18 cellular contexts compared by ENCODE assay signal in genomic region chr2:157447031-157447430, GRCh38. TPM values are rescaled to one million over a fixed set of nuclear protein-coding genes. Genes with fewer than 3 reads are reported as not detected.
DNase-seq lines count a peak whose midpoint lies in the region; ATAC-seq and TF ChIP-seq lines count a peak whose summit lies in the region.
"Had no signal": no experiment of that assay in that cellular context is flagged by ENCODE, and none has a peak within 500 bp of the region (broad histone marks: within the 10 kb centered on the region; RNA-seq: fewer than 3 reads in every experiment).

No MANE protein-coding gene starts in this region.

- H3K27ac Mint-ChIP-seq in activated T-cell treated with anti-CD3 and anti-CD28 coated beads, Interleukin-2, amount 50 U/mL, for 24 hours: peak overlapping the region; percentile 93
- peak overlapping the region; percentile 89 for H3K27ac Mint-ChIP-seq in T-helper 1 cell treated with Interleukin-12 subunit alpha and Interleukin-12 subunit beta and Interleukin-4 antibody, amounts not matched to agents 30 μg/mL and 1 μg/mL, for 36 hours
- peak overlapping the region; percentile 81 for H3K27ac Mint-ChIP-seq in activated naive CD8-positive, alpha-beta T cell treated with anti-CD3 and anti-CD28 coated beads for 36 hours

- no peak for TF ChIP-seq POLR2A in suprapubic skin (IDR thresholded peaks at IDR 0.05)

- H3K27ac ChIP-seq in suprapubic skin: no peak overlapping the region
- H3K27ac ChIP-seq: esophagus squamous epithelium, SJSA1, upper lobe of left lung had no signal

- no peaks in the 10 kb centered on the region for H3K36me3 ChIP-seq in suprapubic skin
- H3K36me3 ChIP-seq: esophagus squamous epithelium, SJSA1, upper lobe of left lung had no signal

- no peaks in the 10 kb centered on the region for H3K27me3 Mint-ChIP-seq in activated T-cell treated with anti-CD3 and anti-CD28 coated beads, Interleukin-2, amount 50 U/mL, for 24 hours
- no peaks in the 10 kb centered on the region for H3K27me3 Mint-ChIP-seq in T-helper 1 cell treated with Interleukin-12 subunit alpha and Interleukin-12 subunit beta and Interleukin-4 antibody, amounts not matched to agents 30 μg/mL and 1 μg/mL, for 36 hours (ENCODE audit: low read depth)
- H3K27me3 Mint-ChIP-seq in activated naive CD8-positive, alpha-beta T cell treated with anti-CD3 and anti-CD28 coated beads for 36 hours: no peaks in the 10 kb centered on the region
- H3K27me3 Mint-ChIP-seq: naive B cell had no signal

- H3K36me3 Mint-ChIP-seq in activated T-cell treated with anti-CD3 and anti-CD28 coated beads, Interleukin-2, amount 50 U/mL, for 24 hours (ENCODE audit: low read depth): peaks cover 33% of the 10 kb centered on the region
- H3K36me3 Mint-ChIP-seq in T-helper 1 cell treated with Interleukin-12 subunit alpha and Interleukin-12 subunit beta and Interleukin-4 antibody, amounts not matched to agents 30 μg/mL and 1 μg/mL, for 36 hours (ENCODE audit: low read depth): peaks cover 20% of the 10 kb centered on the region
- peaks cover 20% of the 10 kb centered on the region for H3K36me3 Mint-ChIP-seq in activated naive CD8-positive, alpha-beta T cell treated with anti-CD3 and anti-CD28 coated beads for 36 hours

- peak overlapping the region; percentile 79 for H3K4me3 Mint-ChIP-seq in activated T-cell treated with anti-CD3 and anti-CD28 coated beads, Interleukin-2, amount 50 U/mL, for 24 hours
- peak overlapping the region; percentile 79 for H3K4me3 Mint-ChIP-seq in T-helper 1 cell treated with Interleukin-12 subunit alpha and Interleukin-12 subunit beta and Interleukin-4 antibody, amounts not matched to agents 30 μg/mL and 1 μg/mL, for 36 hours
- peak overlapping the region; percentile 62 for H3K4me3 Mint-ChIP-seq in activated naive CD8-positive, alpha-beta T cell treated with anti-CD3 and anti-CD28 coated beads for 36 hours

- WGBS in suprapubic skin: 45% methylated on average over 1 of the region's 1 CpG

- TF ChIP-seq EP300 in suprapubic skin (IDR thresholded peaks at IDR 0.05): no peak

- peak; percentile 62 for ATAC-seq in stimulated activated naive CD8-positive, alpha-beta T cell treated with anti-CD3 and anti-CD28 coated beads, Interleukin-15, Interleukin-2, amounts not matched to agents 100 U/mL and 50 U/mL, for 24 hours
- no peak for ATAC-seq in HG03039 (IDR thresholded peaks at IDR 0.05; ENCODE audit: unreplicated experiment)
- ATAC-seq: PC-3 had no signal

- no peaks in the 10 kb centered on the region for H3K9me3 ChIP-seq in suprapubic skin
- H3K9me3 ChIP-seq: esophagus squamous epithelium, SJSA1, upper lobe of left lung had no signal

- no peak for TF ChIP-seq CTCF in suprapubic skin (IDR thresholded peaks at IDR 0.05)

- no peaks in the 10 kb centered on the region for H3K9me3 Mint-ChIP-seq in activated T-cell treated with anti-CD3 and anti-CD28 coated beads, Interleukin-2, amount 50 U/mL, for 24 hours
- H3K9me3 Mint-ChIP-seq in T-helper 1 cell treated with Interleukin-12 subunit alpha and Interleukin-12 subunit beta and Interleukin-4 antibody, amounts not matched to agents 30 μg/mL and 1 μg/mL, for 36 hours: no peaks in the 10 kb centered on the region
- H3K9me3 Mint-ChIP-seq in activated naive CD8-positive, alpha-beta T cell treated with anti-CD3 and anti-CD28 coated beads for 36 hours: no peaks in the 10 kb centered on the region

- no peak overlapping the region for H3K4me3 ChIP-seq in suprapubic skin
- H3K4me3 ChIP-seq: esophagus squamous epithelium, SJSA1, upper lobe of left lung had no signal

- no peaks in the 10 kb centered on the region for H3K27me3 ChIP-seq in suprapubic skin
- H3K27me3 ChIP-seq: esophagus squamous epithelium, SJSA1, upper lobe of left lung had no signal

- no peaks in the 10 kb centered on the region for H3K4me1 ChIP-seq in suprapubic skin
- H3K4me1 ChIP-seq: esophagus squamous epithelium, SJSA1, upper lobe of left lung had no signal

- no peak for DNase-seq in activated T-cell treated with anti-CD3 and anti-CD28 coated beads, Interleukin-2, amount 50 U/mL, for 24 hours
- no peak for DNase-seq in activated T-cell treated with anti-CD3 and anti-CD28 coated beads, Interleukin-2, amount 50 U/mL, for 48 hours
- no peak for DNase-seq in activated naive CD8-positive, alpha-beta T cell treated with anti-CD3 and anti-CD28 coated beads for 36 hours
- no peak for DNase-seq in stimulated activated naive CD8-positive, alpha-beta T cell treated with anti-CD3 and anti-CD28 coated beads, Interleukin-15, Interleukin-2, amounts not matched to agents 100 U/mL and 50 U/mL, for 24 hours
- DNase-seq in suprapubic skin (ENCODE audit: low spot score in 2 of 2) (no peak), SW 1271 (lab: John Stamatoyannopoulos, UW) (no peak)
- DNase-seq: ACHN, esophagus squamous epithelium, naive B cell, NCI-H1092, NCI-H2081 treated with DMSO at 0.1 percent for 48 hours, NCI-H524, PC-3, upper lobe of left lung had no signal

- peaks cover 58% of the 10 kb centered on the region for H3K4me1 Mint-ChIP-seq in activated T-cell treated with anti-CD3 and anti-CD28 coated beads, Interleukin-2, amount 50 U/mL, for 24 hours (ENCODE audit: low read depth)
- H3K4me1 Mint-ChIP-seq in T-helper 1 cell treated with Interleukin-12 subunit alpha and Interleukin-12 subunit beta and Interleukin-4 antibody, amounts not matched to agents 30 μg/mL and 1 μg/mL, for 36 hours (ENCODE audit: low read depth): peaks cover 45% of the 10 kb centered on the region
- H3K4me1 Mint-ChIP-seq in activated naive CD8-positive, alpha-beta T cell treated with anti-CD3 and anti-CD28 coated beads for 36 hours: peaks cover 50% of the 10 kb centered on the region

RNA-seq across cellular contexts. Expression of gene CYTIP, which starts 3.1 kb away (rescaled TPM):
- 100 to 1,000 TPM; 302 to 304 TPM for total RNA-seq in activated naive CD8-positive, alpha-beta T cell treated with anti-CD3 and anti-CD28 coated beads for 36 hours
- 1 to 10 TPM; 2.1 to 9.6 (median 6.1) TPM for total RNA-seq in suprapubic skin
- total RNA-seq: lung microvascular endothelial cell, SJSA1 had no signal

Comparison
In these comparisons a context has a peak if more than half of its experiments do, and no peak if none do; other contexts are left out.
1. RNA of gene CYTIP, which starts 3.1 kb away (total RNA-seq): 302 to 304 TPM in activated naive CD8-positive, alpha-beta T cell treated with anti-CD3 and anti-CD28 coated beads for 36 hours; 2.1 to 9.6 TPM in suprapubic skin; every median in the first group is over 10 times any median in the second.
2. Peak in every context shown above with its lines, with median percentiles within 50 percentile points of each other: H3K27ac Mint-ChIP-seq and H3K4me3 Mint-ChIP-seq.